Comparison of ENCODE assay signal across 2 cellular contexts in genomic region chr22:27462190-27462589, GRCh38.
TF ChIP-seq lines count a peak whose summit lies in the region.

No MANE protein-coding gene starts in this region.

TF ChIP-seq in GM23338, 12 proteins besides CTCF, POLR2A, EP300 and RAD21 (continued from another document):
- TF ChIP-seq ZNF462 (CRISPR knock-in tag; IDR thresholded peaks at IDR 0.05), result no peak
- no peak for TF ChIP-seq ZNF114 (CRISPR knock-in tag; IDR thresholded peaks at IDR 0.05)
- no peak for TF ChIP-seq NANOG (IDR thresholded peaks at IDR 0.05; ENCODE audit: borderline replicate concordance)
- TF ChIP-seq EZH2phosphoT487 (IDR thresholded peaks at IDR 0.05; ENCODE audit: unreplicated experiment), result no peak
- no peak for TF ChIP-seq REST (IDR thresholded peaks at IDR 0.05; ENCODE audit: unreplicated experiment)
- TF ChIP-seq JUNB (IDR thresholded peaks at IDR 0.05; ENCODE audit: unreplicated experiment), result no peak
- no peak for TF ChIP-seq STAT1 (IDR thresholded peaks at IDR 0.05; ENCODE audit: unreplicated experiment)
- no peak for TF ChIP-seq CREB1 (CRISPR knock-in tag; IDR thresholded peaks at IDR 0.05; ENCODE audit: low read depth)
- TF ChIP-seq EZH2 (IDR thresholded peaks at IDR 0.05; ENCODE audit: low read depth, unreplicated experiment), result no peak
- no peak for TF ChIP-seq ZNF331 (CRISPR knock-in tag; IDR thresholded peaks at IDR 0.05; ENCODE audit: low read depth)

TF ChIP-seq in SK-N-SH, 30 proteins besides CTCF, POLR2A, EP300 and RAD21 (continued from another document):
- TF ChIP-seq USF2 (IDR thresholded peaks at IDR 0.05; ENCODE audit: borderline replicate concordance, low read depth, low read length) (no peak), NRF1 (IDR thresholded peaks at IDR 0.05; ENCODE audit: low read depth, low read length) (no peak), GATA2 (CRISPR knock-in tag; IDR thresholded peaks at IDR 0.05) (no peak), REST (IDR thresholded peaks at IDR 0.05; ENCODE audit: low read depth, low read length) (no peak), TAF1 (IDR thresholded peaks at IDR 0.05; ENCODE audit: borderline replicate concordance, low read depth, low read length) (no peak), JUND (IDR thresholded peaks at IDR 0.05) (no peak), CHD2 (IDR thresholded peaks at IDR 0.05; ENCODE audit: low read length, partially characterized antibody) (no peak), GABPA (IDR thresholded peaks at IDR 0.05; ENCODE audit: low read depth) (no peak), YY1 (IDR thresholded peaks at IDR 0.05; ENCODE audit: low read depth) (no peak)
TF ChIP-seq in SK-N-SH: peak in this region for 0.
